In genomic region chr5:75651575-75651974, GRCh38 we compare ENCODE assay signal across 22 cellular contexts. TPM values are rescaled to one million over a fixed set of nuclear protein-coding genes. Genes with fewer than 3 reads are reported as not detected.
"Had no signal": no experiment of that assay in that cellular context is flagged by ENCODE, and none has a peak within 500 bp of the region (broad histone marks: within the 10 kb centered on the region; RNA-seq: fewer than 3 reads in every experiment).

No MANE protein-coding gene starts in this region.

- H3K4me3 ChIP-seq: left lung, lung, testis had no signal

- H3K27me3 Mint-ChIP-seq: activated CD4-positive, alpha-beta T cell treated with anti-CD3 and anti-CD28 coated beads, Interleukin-2, amount 10 ng/mL, durations not matched to agents 24 days and 14 days; type B pancreatic cell had no signal

- ATAC-seq: activated CD4-positive, CD25-positive, alpha-beta regulatory T cell treated with anti-CD3 and anti-CD28 coated beads, Interleukin-2, amount 50 U/mL, for 24 hours; activated T-cell treated with anti-CD3 and anti-CD28 coated beads, Interleukin-2, amount 50 U/mL, for 72 hours; left lung had no signal

- DNase-seq: activated CD4-positive, alpha-beta memory T cell treated with anti-CD3 and anti-CD28 coated beads, Interleukin-2, amount 10 ng/mL, durations not matched to agents 7 days and 5 days; activated CD4-positive, alpha-beta T cell treated with anti-CD3 and anti-CD28 coated beads, Interleukin-2, amount 10 ng/mL, durations not matched to agents 24 days and 14 days; activated effector memory CD4-positive, alpha-beta T cell treated with Interleukin-2 at 50 U/mL for 16 hours; activated naive CD4-positive, alpha-beta T cell treated with anti-CD3 and anti-CD28 coated beads for 36 hours; activated naive CD8-positive, alpha-beta T cell treated with anti-CD3 and anti-CD28 coated beads, Interleukin-2, amount 10 ng/mL, durations not matched to agents 7 days and 5 days; activated T-cell treated with anti-CD3 and anti-CD28 coated beads, Interleukin-2, amount 50 U/mL, for 72 hours; amniotic stem cell; cerebellar nuclear complex; cortex of kidney; endodermal cell; foreskin fibroblast; immature natural killer cell; left lung; stimulated activated CD4-positive, alpha-beta T cell treated with anti-CD3 and anti-CD28 coated beads, Interleukin-4, amount 100 ng/mL, for 1 hour; stimulated activated naive CD4-positive, alpha-beta T cell; testis had no signal

- H3K4me1 ChIP-seq: left lung, testis had no signal

- H3K36me3 ChIP-seq: left lung had no signal

- H3K9me3 Mint-ChIP-seq: activated naive CD4-positive, alpha-beta T cell treated with anti-CD3 and anti-CD28 coated beads for 36 hours; activated T-cell treated with anti-CD3 and anti-CD28 coated beads, Interleukin-2, amount 50 U/mL, for 72 hours had no signal

- H3K4me1 Mint-ChIP-seq: immature natural killer cell had no signal

- H3K27ac Mint-ChIP-seq: activated CD4-positive, alpha-beta memory T cell treated with anti-CD3 and anti-CD28 coated beads, Interleukin-2, amount 10 ng/mL, durations not matched to agents 7 days and 5 days; activated CD4-positive, alpha-beta T cell treated with anti-CD3 and anti-CD28 coated beads, Interleukin-2, amount 10 ng/mL, durations not matched to agents 24 days and 14 days; activated naive CD4-positive, alpha-beta T cell treated with anti-CD3 and anti-CD28 coated beads for 36 hours; activated naive CD8-positive, alpha-beta T cell treated with anti-CD3 and anti-CD28 coated beads, Interleukin-2, amount 10 ng/mL, durations not matched to agents 7 days and 5 days; activated T-cell treated with anti-CD3 and anti-CD28 coated beads, Interleukin-2, amount 50 U/mL, for 72 hours; endodermal cell; T-helper 2 cell treated with Interferon-gamma antibody and Interleukin-4, amounts not matched to agents 5 μg/mL and 100 μg/mL, for 36 hours; type B pancreatic cell had no signal

- H3K27me3 ChIP-seq: left lung, testis had no signal

- H3K4me3 Mint-ChIP-seq: activated CD4-positive, alpha-beta memory T cell treated with anti-CD3 and anti-CD28 coated beads, Interleukin-2, amount 10 ng/mL, durations not matched to agents 7 days and 5 days; activated CD4-positive, alpha-beta T cell treated with anti-CD3 and anti-CD28 coated beads, Interleukin-2, amount 10 ng/mL, durations not matched to agents 24 days and 14 days; activated naive CD4-positive, alpha-beta T cell treated with anti-CD3 and anti-CD28 coated beads for 36 hours; activated naive CD8-positive, alpha-beta T cell treated with anti-CD3 and anti-CD28 coated beads, Interleukin-2, amount 10 ng/mL, durations not matched to agents 7 days and 5 days; activated T-cell treated with anti-CD3 and anti-CD28 coated beads, Interleukin-2, amount 50 U/mL, for 72 hours; endodermal cell; immature natural killer cell; nephron; T-helper 2 cell treated with Interferon-gamma antibody and Interleukin-4, amounts not matched to agents 5 μg/mL and 100 μg/mL, for 36 hours; type B pancreatic cell had no signal

- H3K27ac ChIP-seq: left lung, testis, VCaP had no signal

- H3K9me3 ChIP-seq: left lung, testis had no signal

- H3K36me3 Mint-ChIP-seq: activated naive CD8-positive, alpha-beta T cell treated with anti-CD3 and anti-CD28 coated beads, Interleukin-2, amount 10 ng/mL, durations not matched to agents 7 days and 5 days; type B pancreatic cell had no signal

RNA-seq across cellular contexts. Expression of gene ANKDD1B, which starts 40.3 kb away (rescaled TPM):
- total RNA-seq: activated naive CD4-positive, alpha-beta T cell treated with anti-CD3 and anti-CD28 coated beads for 36 hours had no signal
